ENCODE assay signal across 20 cellular contexts in the genomic region with DNA sequence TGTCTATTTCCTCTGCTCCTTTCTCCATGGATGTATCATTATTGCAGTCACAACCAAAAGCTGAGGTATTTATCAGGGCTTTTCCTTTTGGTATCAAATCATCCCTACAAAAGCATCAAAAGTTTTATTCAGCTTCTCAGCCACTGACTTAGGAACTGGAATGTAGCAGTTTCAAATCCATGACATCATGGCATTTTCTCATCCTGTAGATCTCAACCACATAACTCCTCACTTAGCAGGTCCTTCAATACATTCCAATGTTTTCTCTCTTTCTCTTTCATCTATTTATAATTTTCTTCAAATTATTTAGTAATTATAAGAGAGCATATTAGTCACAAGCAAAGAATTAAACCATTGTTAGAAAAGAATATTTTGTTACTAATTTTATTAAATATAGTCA.
DNase-seq lines count a peak whose midpoint lies in the region; FAIRE-seq lines count a peak whose summit lies in the region.
"Had no signal": no experiment of that assay in that cellular context is flagged by ENCODE, and none has a peak within 500 bp of the region (broad histone marks: within the 10 kb centered on the region; RNA-seq: fewer than 3 reads in every experiment).

No MANE protein-coding gene starts in this region.

- FAIRE-seq in HTR-8/SVneo (lab: Jason Lieb, UNC) = no peak

- DNase-seq in EH (ENCODE audit: low read depth) = peak; percentile 36
- peak; percentile 1 for DNase-seq in astrocyte of the hippocampus (ENCODE audit: low read depth, low spot score)
- DNase-seq in foreskin melanocyte = peak; percentile 82
- DNase-seq in 8988T = no peak
- DNase-seq in HTR-8/SVneo (ENCODE audit: insufficient read length, low spot score) = no peak
- no peak for DNase-seq in NCI-H345 (lab: John Stamatoyannopoulos, UW)
- no peak for DNase-seq in pons (ENCODE audit: low spot score)
- DNase-seq: Calu3; CD4-positive, alpha-beta memory T cell; GF-D8; H9; HFFc6; NCI-H1105; NCI-H146; NCI-H2029; NCI-H2227 treated with DMSO at 0.1 percent for 48 hours; NCI-H510A treated with DMSO at 0.1 percent for 48 hours; NCI-H748 treated with DMSO at 0.1 percent for 48 hours; NK-92 treated with Interleukin-12 subunit alpha and Interleukin-12 subunit beta, amount 100 ng/mL, for 24 hours; SIG-M5 had no signal

Comparison
In these comparisons a context has a peak if more than half of its experiments do, and no peak if none do; other contexts are left out.
1. DNase-seq: peak in EH (single experiment), astrocyte of the hippocampus (single experiment) and foreskin melanocyte (single experiment); none in 8988T (single experiment), HTR-8/SVneo (single experiment), NCI-H345 (single experiment) and pons (single experiment).